32 cellular contexts compared by ENCODE assay signal in genomic region chr17:82483204-82483660, GRCh38.
"Had no signal": no experiment of that assay in that cellular context is flagged by ENCODE, and none has a peak within 500 bp of the region (broad histone marks: within the 10 kb centered on the region; RNA-seq: fewer than 3 reads in every experiment).

No MANE protein-coding gene starts in this region.

- H3K4me3 Mint-ChIP-seq: activated B cell treated with CpG ODN at 0.5 μM for 24 hours; activated CD4-positive, alpha-beta memory T cell treated with anti-CD3 and anti-CD28 coated beads, Interleukin-2, amount 10 ng/mL, durations not matched to agents 7 days and 5 days; activated CD4-positive, alpha-beta T cell treated with anti-CD3 and anti-CD28 coated beads for 36 hours; activated CD4-positive, alpha-beta T cell treated with anti-CD3 and anti-CD28 coated beads, Interleukin-2, amount 10 ng/mL, durations not matched to agents 24 days and 14 days; activated naive CD4-positive, alpha-beta T cell treated with anti-CD3 and anti-CD28 coated beads, Interleukin-2, amount 10 ng/mL, durations not matched to agents 7 days and 5 days; activated naive CD8-positive, alpha-beta T cell treated with anti-CD3 and anti-CD28 coated beads, Interleukin-2, amount 50 U/mL, for 24 hours; activated T-cell treated with anti-CD3 and anti-CD28 coated beads, Interleukin-2, amount 50 U/mL, for 24 hours; activated T-cell treated with anti-CD3 and anti-CD28 coated beads, Interleukin-2, amount 50 U/mL, for 72 hours; T-helper 17 cell; T-helper 2 cell treated with Interferon-gamma antibody and Interleukin-4, amounts not matched to agents 5 μg/mL and 100 μg/mL, for 36 hours had no signal

- DNase-seq: activated B cell treated with CpG ODN at 0.5 μM for 24 hours; activated CD4-positive, alpha-beta memory T cell treated with anti-CD3 and anti-CD28 coated beads, Interleukin-2, amount 10 ng/mL, durations not matched to agents 7 days and 5 days; activated CD4-positive, alpha-beta T cell treated with anti-CD3 and anti-CD28 coated beads for 36 hours; activated CD4-positive, alpha-beta T cell treated with anti-CD3 and anti-CD28 coated beads, Interleukin-2, amount 10 ng/mL, durations not matched to agents 24 days and 14 days; activated CD4-positive, alpha-beta T cell treated with anti-CD3 and anti-CD28 coated beads, Interleukin-2, amount 50 U/mL, for 4 hours; activated CD8-positive, alpha-beta memory T cell treated with anti-CD3 and anti-CD28 coated beads, Interleukin-2, amount 50 U/mL, for 48 hours; activated gamma-delta T cell; activated naive CD4-positive, alpha-beta T cell; activated naive CD4-positive, alpha-beta T cell treated with anti-CD3 and anti-CD28 coated beads, Interleukin-2, amount 10 ng/mL, durations not matched to agents 7 days and 5 days; activated naive CD8-positive, alpha-beta T cell treated with anti-CD3 and anti-CD28 coated beads, Interleukin-2, amount 50 U/mL, for 24 hours; activated T-cell treated with anti-CD3 and anti-CD28 coated beads for 4 hours; activated T-cell treated with anti-CD3 and anti-CD28 coated beads, Interleukin-2, amount 50 U/mL, for 24 hours; activated T-cell treated with anti-CD3 and anti-CD28 coated beads, Interleukin-2, amount 50 U/mL, for 72 hours; adrenal gland; amygdala; aorta; body of pancreas; central memory CD4-positive, alpha-beta T cell; cerebellar nuclear complex; colonic mucosa; effector CD8-positive, alpha-beta T cell; foreskin fibroblast; glutamatergic neuron; heart left ventricle; T-helper 1 cell; T-helper 17 cell; T1000; WERI-Rb-1 had no signal

- H3K9me3 ChIP-seq: adrenal gland, body of pancreas, colonic mucosa, heart left ventricle had no signal

- ATAC-seq: activated CD4-positive, alpha-beta T cell treated with anti-CD3 and anti-CD28 coated beads for 36 hours; activated CD4-positive, CD25-positive, alpha-beta regulatory T cell treated with anti-CD3 and anti-CD28 coated beads, Interleukin-2, amount 50 U/mL, for 24 hours; activated naive CD4-positive, alpha-beta T cell treated with anti-CD3 and anti-CD28 coated beads, Interleukin-2, amount 50 U/mL, for 72 hours; activated naive CD8-positive, alpha-beta T cell treated with anti-CD3 and anti-CD28 coated beads, Interleukin-2, amount 50 U/mL, for 24 hours; activated T-cell treated with anti-CD3 and anti-CD28 coated beads, Interleukin-2, amount 50 U/mL, for 72 hours; body of pancreas; esophagus mucosa; T-helper 17 cell had no signal

- H3K4me1 ChIP-seq: adrenal gland, body of pancreas, colonic mucosa had no signal

- H3K4me3 ChIP-seq: adrenal gland, body of pancreas, colonic mucosa, heart left ventricle had no signal

- H3K9me3 Mint-ChIP-seq: activated B cell treated with CpG ODN at 0.5 μM for 24 hours; activated CD4-positive, alpha-beta memory T cell treated with anti-CD3 and anti-CD28 coated beads, Interleukin-2, amount 10 ng/mL, durations not matched to agents 7 days and 5 days; activated CD4-positive, alpha-beta T cell treated with anti-CD3 and anti-CD28 coated beads, Interleukin-2, amount 10 ng/mL, durations not matched to agents 24 days and 14 days; activated naive CD4-positive, alpha-beta T cell treated with anti-CD3 and anti-CD28 coated beads, Interleukin-2, amount 10 ng/mL, durations not matched to agents 7 days and 5 days; activated naive CD4-positive, alpha-beta T cell treated with anti-CD3 and anti-CD28 coated beads, Interleukin-2, amount 50 U/mL, for 72 hours; activated naive CD8-positive, alpha-beta T cell treated with anti-CD3 and anti-CD28 coated beads, Interleukin-2, amount 50 U/mL, for 24 hours; activated T-cell treated with anti-CD3 and anti-CD28 coated beads, Interleukin-2, amount 50 U/mL, for 24 hours; activated T-cell treated with anti-CD3 and anti-CD28 coated beads, Interleukin-2, amount 50 U/mL, for 72 hours; T-helper 2 cell treated with Interferon-gamma antibody and Interleukin-4, amounts not matched to agents 5 μg/mL and 100 μg/mL, for 36 hours had no signal

- H3K27me3 Mint-ChIP-seq: activated B cell treated with CpG ODN at 0.5 μM for 24 hours; activated CD4-positive, alpha-beta memory T cell treated with anti-CD3 and anti-CD28 coated beads, Interleukin-2, amount 10 ng/mL, durations not matched to agents 7 days and 5 days; activated CD4-positive, alpha-beta T cell treated with anti-CD3 and anti-CD28 coated beads for 36 hours; activated CD4-positive, alpha-beta T cell treated with anti-CD3 and anti-CD28 coated beads, Interleukin-2, amount 10 ng/mL, durations not matched to agents 24 days and 14 days; activated naive CD4-positive, alpha-beta T cell treated with anti-CD3 and anti-CD28 coated beads, Interleukin-2, amount 10 ng/mL, durations not matched to agents 7 days and 5 days; activated naive CD8-positive, alpha-beta T cell treated with anti-CD3 and anti-CD28 coated beads, Interleukin-2, amount 50 U/mL, for 24 hours; activated T-cell treated with anti-CD3 and anti-CD28 coated beads, Interleukin-2, amount 50 U/mL, for 24 hours; T-helper 17 cell had no signal

- H3K27ac Mint-ChIP-seq: activated B cell treated with CpG ODN at 0.5 μM for 24 hours; activated CD4-positive, alpha-beta memory T cell treated with anti-CD3 and anti-CD28 coated beads, Interleukin-2, amount 10 ng/mL, durations not matched to agents 7 days and 5 days; activated CD4-positive, alpha-beta T cell treated with anti-CD3 and anti-CD28 coated beads for 36 hours; activated CD4-positive, alpha-beta T cell treated with anti-CD3 and anti-CD28 coated beads, Interleukin-2, amount 10 ng/mL, durations not matched to agents 24 days and 14 days; activated naive CD4-positive, alpha-beta T cell treated with anti-CD3 and anti-CD28 coated beads, Interleukin-2, amount 10 ng/mL, durations not matched to agents 7 days and 5 days; activated naive CD8-positive, alpha-beta T cell treated with anti-CD3 and anti-CD28 coated beads, Interleukin-2, amount 50 U/mL, for 24 hours; activated T-cell treated with anti-CD3 and anti-CD28 coated beads, Interleukin-2, amount 50 U/mL, for 72 hours; T-helper 17 cell; T-helper 2 cell treated with Interferon-gamma antibody and Interleukin-4, amounts not matched to agents 5 μg/mL and 100 μg/mL, for 36 hours had no signal

- H3K27me3 ChIP-seq: adrenal gland, body of pancreas, colonic mucosa, heart left ventricle had no signal

- H3K27ac ChIP-seq: adrenal gland, body of pancreas, colonic mucosa, WERI-Rb-1 had no signal
